ENCODE assay signal across 8 cellular contexts in genomic region chr10:16519908-16520861, GRCh38. TPM values are rescaled to one million over a fixed set of nuclear protein-coding genes. Genes with fewer than 3 reads are reported as not detected.
DNase-seq lines count a peak whose midpoint lies in the region; ATAC-seq and TF ChIP-seq lines count a peak whose summit lies in the region.

No MANE protein-coding gene starts in this region.

- POLR2A ChIA-PET in CD8-positive, alpha-beta memory T cell (lab: Charles Lee) = no interaction called here

- H3K27me3 Mint-ChIP-seq in CD8-positive, alpha-beta memory T cell = peaks cover 27 to 40% of the 10 kb centered on the region in 2 donors
- H3K27me3 Mint-ChIP-seq in chondrocyte (ENCODE audit: low read depth) (peaks cover 52% of the 10 kb centered on the region), osteocyte (ENCODE audit: unreplicated experiment) (peaks cover 72% of the 10 kb centered on the region)

- TF ChIP-seq CTCF in chondrocyte (IDR thresholded peaks at IDR 0.05) (no peak), osteocyte (IDR thresholded peaks at IDR 0.05) (no peak)

- peaks cover 6% of the 10 kb centered on the region for H3K27me3 ChIP-seq in CD8-positive, alpha-beta memory T cell (ENCODE audit: insufficient read depth, low read length, poor library complexity, severe bottlenecking)

- no peak overlapping the region for H3K4me3 ChIP-seq in CD8-positive, alpha-beta memory T cell (ENCODE audit: low read length)

- CTCF ChIA-PET in CD8-positive, alpha-beta memory T cell (lab: Charles Lee) = interaction anchor here (0.7 kb wide), 1 partner anchor 22 kb away, joined by 3 read pairs; no protein-coding TSS in a partner anchor

- H3K9me3 Mint-ChIP-seq in CD8-positive, alpha-beta memory T cell = no peaks in the 10 kb centered on the region
- H3K9me3 Mint-ChIP-seq in chondrocyte (ENCODE audit: low read depth) = no peaks in the 10 kb centered on the region
- H3K9me3 Mint-ChIP-seq in osteocyte (ENCODE audit: unreplicated experiment) = no peaks in the 10 kb centered on the region

- peaks cover 11 to 18% (median 17%) of the 10 kb centered on the region in 3 donors for H3K4me1 Mint-ChIP-seq in CD8-positive, alpha-beta memory T cell
- H3K4me1 Mint-ChIP-seq in chondrocyte (ENCODE audit: low read depth) = peaks cover 16% of the 10 kb centered on the region
- H3K4me1 Mint-ChIP-seq in osteocyte (ENCODE audit: unreplicated experiment) = peaks cover 14% of the 10 kb centered on the region

- no peaks in the 10 kb centered on the region for H3K9me3 ChIP-seq in CD8-positive, alpha-beta memory T cell (ENCODE audit: low read length)

- peak overlapping the region; percentile 73 to 90 (median 77) for H3K4me3 Mint-ChIP-seq in CD8-positive, alpha-beta memory T cell
- peak overlapping the region; percentile 57 for H3K4me3 Mint-ChIP-seq in chondrocyte (ENCODE audit: unreplicated experiment)
- peak overlapping the region; percentile 66 for H3K4me3 Mint-ChIP-seq in osteocyte (ENCODE audit: unreplicated experiment)

- H3K36me3 ChIP-seq in CD8-positive, alpha-beta memory T cell (ENCODE audit: insufficient read depth, low read length) = no peaks in the 10 kb centered on the region

- H3K4me1 ChIP-seq in CD8-positive, alpha-beta memory T cell (ENCODE audit: insufficient read depth, low read length) = no peaks in the 10 kb centered on the region

- no peak for DNase-seq in CD8-positive, alpha-beta memory T cell
- DNase-seq in chondrocyte (ENCODE audit: low spot score) = no peak
- no peak for DNase-seq in osteocyte (ENCODE audit: extremely low spot score, unreplicated experiment)
- no peak for DNase-seq in dedifferentiated amniotic fluid mesenchymal stem cell (ENCODE audit: extremely low spot score)
- no peak for DNase-seq in inferior parietal cortex (ENCODE audit: extremely low spot score)
- DNase-seq in ureter (ENCODE audit: low spot score) = no peak

- H3K27ac ChIP-seq in CD8-positive, alpha-beta memory T cell (ENCODE audit: low read depth, low read length) = no peak overlapping the region

- no peak overlapping the region for H3K27ac Mint-ChIP-seq in CD8-positive, alpha-beta memory T cell
- H3K27ac Mint-ChIP-seq in chondrocyte (ENCODE audit: unreplicated experiment) (no peak overlapping the region), osteocyte (ENCODE audit: unreplicated experiment) (no peak overlapping the region)

- peaks cover 2 to 12% (median 6%) of the 10 kb centered on the region in 3 donors for H3K36me3 Mint-ChIP-seq in CD8-positive, alpha-beta memory T cell
- peaks cover 2% of the 10 kb centered on the region for H3K36me3 Mint-ChIP-seq in chondrocyte (ENCODE audit: low read depth)
- H3K36me3 Mint-ChIP-seq in osteocyte (ENCODE audit: unreplicated experiment) = no peaks in the 10 kb centered on the region

- ATAC-seq in GM19395 (IDR thresholded peaks at IDR 0.05; ENCODE audit: unreplicated experiment) (peak; percentile 32), HG03354 (IDR thresholded peaks at IDR 0.05; ENCODE audit: poor library complexity, severe bottlenecking, unreplicated experiment) (peak; percentile 40)

RNA-seq across cellular contexts. Expression of gene C1QL3, which starts 1.5 kb away (rescaled TPM):
- total RNA-seq in CD8-positive, alpha-beta memory T cell = under 1 TPM; 0.18 to 0.26 TPM
- polyA plus RNA-seq in CD8-positive, alpha-beta memory T cell = 0.31 TPM
- total RNA-seq in chondrocyte (0.13 TPM in 1 of 3 replicates, not detected in the others), osteocyte (not detected in 2 replicates), ureter (0.39 TPM)
